In the genomic region with DNA sequence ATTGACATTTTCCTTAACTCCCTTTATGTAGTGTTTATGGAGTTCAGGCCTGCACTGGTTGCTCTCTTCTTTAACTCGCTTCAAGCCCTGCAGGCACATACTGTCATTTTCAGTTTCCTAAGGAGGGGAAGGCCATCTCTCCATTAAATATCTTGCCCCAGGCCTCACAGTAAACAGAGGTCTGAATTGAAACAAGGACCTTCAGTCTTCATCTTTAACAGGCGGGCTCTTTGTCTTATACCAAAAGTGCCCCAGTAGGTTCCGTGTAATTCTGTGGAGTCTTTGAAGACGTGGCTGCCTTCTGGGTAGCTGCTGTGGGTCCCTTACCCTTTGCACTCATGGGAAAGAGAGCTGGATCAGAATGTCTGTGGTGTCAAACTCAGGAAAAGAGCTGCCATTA, we compare ENCODE assay signal across 20 cellular contexts.
"Had no signal": no experiment of that assay in that cellular context is flagged by ENCODE, and none has a peak within 500 bp of the region (broad histone marks: within the 10 kb centered on the region; RNA-seq: fewer than 3 reads in every experiment).

No MANE protein-coding gene starts in this region.

- H3K36me3 ChIP-seq: gastroesophageal sphincter, right atrium auricular region had no signal

- H3K27ac ChIP-seq: coronary artery, gastroesophageal sphincter, hepatocyte, right atrium auricular region, skin epidermis, VCaP had no signal

- H3K4me3 Mint-ChIP-seq: activated T-cell treated with anti-CD3 and anti-CD28 coated beads, Interleukin-2, amount 50 U/mL, for 4 hours had no signal

- H3K27me3 ChIP-seq: gastroesophageal sphincter, hepatocyte, right atrium auricular region had no signal

- DNase-seq: activated CD4-positive, alpha-beta T cell treated with anti-CD3 and anti-CD28 coated beads for 1 hour; activated CD4-positive, alpha-beta T cell treated with anti-CD3 and anti-CD28 coated beads, Interleukin-2, amount 50 U/mL, for 4 hours; activated effector memory CD4-positive, alpha-beta T cell treated with Interleukin-2 at 50 U/mL for 16 hours; activated naive CD4-positive, alpha-beta T cell treated with anti-CD3 and anti-CD28 coated beads, Interleukin-2, amount 50 U/mL, for 16 hours; activated T-cell treated with anti-CD3 and anti-CD28 coated beads, Interleukin-2, amount 50 U/mL, for 4 hours; effector memory CD4-positive, alpha-beta T cell; kidney; left ventricle myocardium superior; mesenchymal stem cell; SK-N-SH; stimulated activated CD4-positive, alpha-beta T cell treated with anti-CD3 and anti-CD28 coated beads, Interleukin-15, amount 100 ng/mL, for 24 hours; stimulated activated CD4-positive, alpha-beta T cell treated with anti-CD3 and anti-CD28 coated beads, Interleukin-4, amount 100 ng/mL, for 1 hour; stimulated activated naive CD4-positive, alpha-beta T cell; T-helper 1 cell had no signal

- H3K9me3 ChIP-seq: gastroesophageal sphincter, right atrium auricular region, SK-N-SH had no signal

- H3K4me3 ChIP-seq: coronary artery, gastroesophageal sphincter, hepatocyte, right atrium auricular region, skin epidermis had no signal

- ATAC-seq: activated T-cell treated with anti-CD3 and anti-CD28 coated beads, Interleukin-2, amount 50 U/mL, for 4 hours; gastroesophageal sphincter; left ventricle myocardium superior had no signal

- H3K4me1 ChIP-seq: gastroesophageal sphincter, right atrium auricular region had no signal
